24 cellular contexts compared by ENCODE assay signal in genomic region chr9:92393686-92394085, GRCh38. TPM values are rescaled to one million over a fixed set of nuclear protein-coding genes. Genes with fewer than 3 reads are reported as not detected.
DNase-seq lines count a peak whose midpoint lies in the region; ATAC-seq and TF ChIP-seq lines count a peak whose summit lies in the region.
"Had no signal": no experiment of that assay in that cellular context is flagged by ENCODE, and none has a peak within 500 bp of the region (broad histone marks: within the 10 kb centered on the region; RNA-seq: fewer than 3 reads in every experiment).

No MANE protein-coding gene starts in this region.

- H2AFZ ChIP-seq in GM23248, result peak overlapping the region; percentile 81
- H2AFZ ChIP-seq: PC-9 had no signal

- TF ChIP-seq POLR2A in esophagus squamous epithelium (IDR thresholded peaks at IDR 0.05), result no peak

- no peaks in the 10 kb centered on the region for H3K79me2 ChIP-seq in GM23248 (ENCODE audit: insufficient read depth)

- TF ChIP-seq CTCF in ascending aorta (IDR thresholded peaks at IDR 0.05), result no peak
- no peak for TF ChIP-seq CTCF in fibroblast of the aortic adventitia (IDR thresholded peaks at IDR 0.05; ENCODE audit: insufficient read depth, low read length)
- no peak for TF ChIP-seq CTCF in tibial artery (IDR thresholded peaks at IDR 0.05)
- TF ChIP-seq CTCF in esophagus squamous epithelium (IDR thresholded peaks at IDR 0.05), result no peak

- H4K20me1 ChIP-seq in GM23248 (ENCODE audit: insufficient read depth), result no peaks in the 10 kb centered on the region

- H3K4me1 ChIP-seq in GM23248 (ENCODE audit: insufficient read depth), result peaks cover 16% of the 10 kb centered on the region
- peaks cover 3 to 16% of the 10 kb centered on the region in 2 donors for H3K4me1 ChIP-seq in ascending aorta
- H3K4me1 ChIP-seq in tibial artery, result peaks cover 0 to 36% (median 0%) of the 10 kb centered on the region in 4 donors
- peaks cover 0 to 9% (median 0%) of the 10 kb centered on the region in 3 donors for H3K4me1 ChIP-seq in esophagus squamous epithelium
- H3K4me1 ChIP-seq: Caco-2, left lung, SJCRH30, testis had no signal

- peak; percentile 48 for DNase-seq in GM23248
- no peak for DNase-seq in ascending aorta (ENCODE audit: low spot score in 2 of 2)
- DNase-seq in fibroblast of the aortic adventitia (ENCODE audit: low read depth), result peak; percentile 77
- DNase-seq in tibial artery, result peak in 1 of 2 donors; percentile 36
- DNase-seq in esophagus squamous epithelium (lab: John Stamatoyannopoulos, UW), result no peak
- DNase-seq in mesenteric fat pad (ENCODE audit: low spot score), result no peak
- no peak for DNase-seq in activated CD4-positive, alpha-beta T cell treated with anti-CD3 and anti-CD28 coated beads, Interleukin-2, amount 50 U/mL, for 48 hours
- DNase-seq: activated CD4-positive, CD25-positive, alpha-beta regulatory T cell; activated naive CD4-positive, alpha-beta T cell treated with anti-CD3 and anti-CD28 coated beads, Interleukin-2, amount 50 U/mL, for 16 hours; activated T-cell treated with anti-CD3 and anti-CD28 coated beads, Interleukin-2, amount 50 U/mL, for 72 hours; BE2C; Caco-2; cortex of kidney; glutamatergic neuron; left lung; NCI-H187; NCI-H2227 treated with DMSO at 0.1 percent for 48 hours; PC-9; SJCRH30; testis had no signal

- in situ Hi-C loops in GM23248 (cut with MboI), result no loop called here

- H3K27me3 ChIP-seq in GM23248 (replicated peaks; ENCODE audit: insufficient read depth) (no peaks in the 10 kb centered on the region), ascending aorta (no peaks in the 10 kb centered on the region), tibial artery (no peaks in the 10 kb centered on the region), esophagus squamous epithelium (no peaks in the 10 kb centered on the region)
- H3K27me3 ChIP-seq: BE2C, left lung, neutrophil, SJCRH30, testis had no signal

- intact Hi-C loops in ascending aorta (cut with DNase I) (loop anchor here (5.0 kb wide), 1 partner anchor 41 kb away; no protein-coding TSS in a partner anchor), tibial artery (cut with DNase I; ENCODE audit: low total_unique reads) (no loop called here), esophagus squamous epithelium (cut with DNase I) (no loop called here)

- WGBS in GM23248 (ENCODE audit: low coverage in 1 of 2, low lambda C conversion rate in 2 of 2, missing lambda C conversion rate in 2 of 2), 2 experiments, result 0 to 3% methylated on average over 1 of the region's 1 CpG
- 14 to 22% methylated on average over 1 of the region's 1 CpG for WGBS in esophagus squamous epithelium, 2 donors

- H3K27ac ChIP-seq in GM23248 (peak overlapping the region; percentile 66), ascending aorta (peak overlapping the region; percentile 47 to 83), tibial artery (peak overlapping the region; percentile 56 to 69), esophagus squamous epithelium (peak overlapping the region in 1 of 4 donors; percentile 49)
- H3K27ac ChIP-seq: left lung, neutrophil, PC-9, SJCRH30 had no signal

- no peak for ATAC-seq in GM18858 (IDR thresholded peaks at IDR 0.05; ENCODE audit: unreplicated experiment)
- ATAC-seq: activated T-cell treated with anti-CD3 and anti-CD28 coated beads, Interleukin-2, amount 50 U/mL, for 72 hours; left lung; stimulated activated memory B cell treated with anti-CD40 and anti-IgM and Interleukin-4, amounts not matched to agents 10 μg/mL and 1 μg/mL and 100 μg/mL, for 72 hours had no signal

- H3K9me3 ChIP-seq in GM23248 (ENCODE audit: low read depth) (no peaks in the 10 kb centered on the region), ascending aorta (no peaks in the 10 kb centered on the region), tibial artery (no peaks in the 10 kb centered on the region), esophagus squamous epithelium (no peaks in the 10 kb centered on the region)
- H3K9me3 ChIP-seq: BE2C, Caco-2, left lung, neutrophil, testis had no signal

- H3K9ac ChIP-seq in GM23248, result peak overlapping the region; percentile 52

- H3K36me3 ChIP-seq in GM23248 (ENCODE audit: low read depth) (no peaks in the 10 kb centered on the region), ascending aorta (peaks cover 20 to 38% of the 10 kb centered on the region in 2 donors), tibial artery (peaks cover 0 to 15% (median 8%) of the 10 kb centered on the region in 3 donors), esophagus squamous epithelium (peaks cover 0 to 6% (median 0%) of the 10 kb centered on the region in 3 donors)
- H3K36me3 ChIP-seq: BE2C, left lung, neutrophil, SJCRH30 had no signal

- H3K4me3 ChIP-seq in GM23248 (peak overlapping the region; percentile 65), ascending aorta (peak overlapping the region in 1 of 2 donors; percentile 46), fibroblast of the aortic adventitia (ENCODE audit: low read depth, low read length) (no peak overlapping the region), tibial artery (peak overlapping the region; percentile 12 to 13), esophagus squamous epithelium (no peak overlapping the region)
- H3K4me3 ChIP-seq: left lung, PC-9, SJCRH30, testis had no signal

- peaks cover 16% of the 10 kb centered on the region for H3F3A ChIP-seq in GM23248 (ENCODE audit: insufficient read depth)

- H3K9me2 ChIP-seq in GM23248 (ENCODE audit: insufficient read depth), result no peaks in the 10 kb centered on the region

- H3K4me2 ChIP-seq in GM23248 (ENCODE audit: unreplicated experiment), result peak overlapping the region; percentile 88
- H3K4me2 ChIP-seq: PC-9 had no signal

RNA-seq across cellular contexts. Expression of gene OGN, which starts 10.7 kb away (rescaled TPM):
- 0.11 TPM in 1 of 2 replicates, not detected in the other for total RNA-seq in GM23248 (2014; rRNA removed; shearing (Covaris generic))
- 0.16 and 0.23 TPM in 2 replicates for polyA plus RNA-seq in GM23248 (2016; fragmentation: Nextera tagmentation; extraction: Ambion mirVana)
- total RNA-seq in ascending aorta, result 156 TPM
- 140 and 166 TPM in 2 replicates for total RNA-seq in fibroblast of the aortic adventitia (ENCODE audit: low replicate concordance)
- total RNA-seq in esophagus squamous epithelium, result 10 to 100 TPM in 1 of 4 donors, 1 to 10 TPM in 2, under 1 TPM in 1; 0.76 to 23.3 (median 3.1) TPM
- total RNA-seq in mesenteric fat pad, result 9.4 TPM
- total RNA-seq: activated T-cell treated with anti-CD3 and anti-CD28 coated beads, Interleukin-2, amount 50 U/mL, for 72 hours; Caco-2; H1; PC-9; SJCRH30 had no signal
- polyA plus RNA-seq: H1 had no signal

RNA-seq across cellular contexts. Expression of gene OMD, which starts 30.6 kb away (rescaled TPM):
- 0.11 TPM in 1 of 2 replicates, not detected in the other for total RNA-seq in GM23248 (2014; rRNA removed; shearing (Covaris generic))
- polyA plus RNA-seq in GM23248 (2016; fragmentation: Nextera tagmentation; extraction: Ambion mirVana), result 0.13 and 0.14 TPM in 2 replicates
- total RNA-seq in ascending aorta (36.2 TPM), fibroblast of the aortic adventitia (ENCODE audit: low replicate concordance) (0.33 and 16.1 TPM in 2 replicates), esophagus squamous epithelium (10 to 100 TPM in 1 of 4 donors, 1 to 10 TPM in 2, under 1 TPM in 1; 0.11 to 21.9 (median 2.4) TPM), mesenteric fat pad (2.6 TPM)
- total RNA-seq: activated T-cell treated with anti-CD3 and anti-CD28 coated beads, Interleukin-2, amount 50 U/mL, for 72 hours; Caco-2; H1; PC-9 had no signal
- polyA plus RNA-seq: H1 had no signal

Comparison
In these comparisons a context has a peak if more than half of its experiments do, and no peak if none do; other contexts are left out.
1. DNase-seq: peak in GM23248 (single experiment) and fibroblast of the aortic adventitia (single experiment); none in ascending aorta (0 of 2), esophagus squamous epithelium (single experiment), mesenteric fat pad (single experiment) and activated CD4-positive, alpha-beta T cell treated with anti-CD3 and anti-CD28 coated beads, Interleukin-2, amount 50 U/mL, for 48 hours (0 of 2).
2. H3K4me3 ChIP-seq: peak in GM23248 (single experiment) and tibial artery (2 of 2); none in fibroblast of the aortic adventitia (single experiment) and esophagus squamous epithelium (0 of 4).